Comparison of ENCODE assay signal across 9 cellular contexts in genomic region chr12:49368240-49368600, GRCh38. TPM values are rescaled to one million over a fixed set of nuclear protein-coding genes. Genes with fewer than 3 reads are reported as not detected.
DNase-seq lines count a peak whose midpoint lies in the region; ATAC-seq and TF ChIP-seq lines count a peak whose summit lies in the region.
"Had no signal": no experiment of that assay in that cellular context is flagged by ENCODE, and none has a peak within 500 bp of the region (broad histone marks: within the 10 kb centered on the region; RNA-seq: fewer than 3 reads in every experiment).

No MANE protein-coding gene starts in this region.

- POLR2A ChIA-PET in PC-9 (lab: Charles Lee; ENCODE audit: unreplicated experiment), result interaction anchor here (0.7 kb wide), 1 partner anchor 31 kb away, joined by 21 read pairs; no protein-coding TSS in a partner anchor

- H3K4me1 ChIP-seq in PC-9 (replicated peaks; ENCODE audit: insufficient read depth) (peaks cover 36% of the 10 kb centered on the region), psoas muscle (peaks cover 29% of the 10 kb centered on the region)

- H3K9me3 ChIP-seq in PC-9 (ENCODE audit: insufficient read depth, low read depth), result no peaks in the 10 kb centered on the region
- H3K9me3 ChIP-seq in psoas muscle, result no peaks in the 10 kb centered on the region

- H2AFZ ChIP-seq in PC-9, result peak overlapping the region; percentile 94

- CTCF ChIA-PET in PC-9 (lab: Charles Lee), result no interaction called here

- no peak for ATAC-seq in psoas muscle

- H3F3A ChIP-seq in PC-9 (ENCODE audit: insufficient read depth, low read depth), result peaks cover 26% of the 10 kb centered on the region

- H3K79me2 ChIP-seq in PC-9 (ENCODE audit: low read depth), result peaks cover 57% of the 10 kb centered on the region

- H3K36me3 ChIP-seq in PC-9 (ENCODE audit: low read depth) (0 out of 2 replicates have a peak, but pooled peaks cover 5% of the 10 kb centered on the region), psoas muscle (ENCODE audit: insufficient read depth in 1 of 2, low read depth in 1 of 2) (peaks cover 0 to 6% of the 10 kb centered on the region in 2 donors)

- H3K4me3 ChIP-seq in GM12865 (ENCODE audit: low read depth, low read length) (peak overlapping the region; percentile 75), PC-9 (peak overlapping the region; percentile 93), psoas muscle (peak overlapping the region; percentile 70)

- 9 to 14% (median 10%) methylated on average over 3 of the region's 3 CpGs for WGBS in psoas muscle, 3 donors

- peak overlapping the region; percentile 98 for H3K4me2 ChIP-seq in PC-9

- H3K9me2 ChIP-seq in PC-9 (ENCODE audit: insufficient read depth), result no peaks in the 10 kb centered on the region

- peaks cover 7% of the 10 kb centered on the region; the same call in 1 of the 2 replicates for H4K20me1 ChIP-seq in PC-9 (ENCODE audit: insufficient read depth)

- no TSS peak for BruUV-seq in PC-9 (replicated peaks; lab: Mats Ljungman, UMichigan)

- H3K27ac ChIP-seq in PC-9, result peak overlapping the region; percentile 73
- peak overlapping the region; percentile 84 for H3K27ac ChIP-seq in epithelial cell of prostate
- peak overlapping the region; percentile 83 for H3K27ac ChIP-seq in psoas muscle

- DNase-seq in GM12865 (ENCODE audit: low read depth), result no peak
- DNase-seq in PC-9, result no peak
- no peak for DNase-seq in epithelial cell of prostate (ENCODE audit: low read depth, low spot score)
- DNase-seq in psoas muscle, result no peak
- DNase-seq in RPMI8226, result no peak
- DNase-seq in HT-29 (ENCODE audit: low spot score), result no peak
- no peak for DNase-seq in head of caudate nucleus
- no peak for DNase-seq in foreskin melanocyte
- DNase-seq: activated CD4-positive, alpha-beta T cell treated with anti-CD3 and anti-CD28 coated beads for 48 hours had no signal

- TF ChIP-seq CTCF in GM12865 (IDR thresholded peaks at IDR 0.05; ENCODE audit: insufficient read depth, low read depth, low read length, missing control alignments), result no peak
- TF ChIP-seq CTCF in PC-9 (conservative IDR thresholded peaks at IDR 0.05), result no peak
- no peak for TF ChIP-seq CTCF in psoas muscle (IDR thresholded peaks at IDR 0.05)

- H3K27me3 ChIP-seq in PC-9 (ENCODE audit: insufficient read depth, low read depth) (no peaks in the 10 kb centered on the region), psoas muscle (ENCODE audit: insufficient read depth in 3 of 3, low read length in 2 of 3) (no peaks in the 10 kb centered on the region)

- intact Hi-C loops in PC-9 (cut with micrococcal nuclease; ENCODE audit: unreplicated experiment) (loop anchor here (5.0 to 10.0 kb wide), 2 partner anchors 199 to 337 kb away; partner anchors contain the start of genes FMNL3 and MCRS1), psoas muscle (cut with DNase I) (no loop called here), head of caudate nucleus (cut with DNase I) (no loop called here)

RNA-seq across cellular contexts. Expression of gene SPATS2, which starts 1.0 kb away (rescaled TPM):
- 65.1 and 84.3 TPM in 2 replicates for total RNA-seq in PC-9 (2021)
- total RNA-seq in psoas muscle, result 10 to 100 TPM in 2 of 4 donors, 1 to 10 TPM in 2; 5.0 to 10.6 (median 9.7) TPM
- 10 to 100 TPM in 1 of 3 donors, 1 to 10 TPM in 2; 4.4 to 10.1 (median 6.2) TPM for polyA plus RNA-seq in psoas muscle
- total RNA-seq in HT-29 (2014; rRNA removed; shearing (Covaris generic)), result 11.5 and 16.3 TPM in 2 replicates

RNA-seq across cellular contexts. Expression of gene DNAJC22, which starts 21.5 kb away (rescaled TPM):
- total RNA-seq in PC-9 (2021), result 3.7 and 4.7 TPM in 2 replicates
- total RNA-seq in psoas muscle, result under 1 TPM in 1 of 4 donors, not detected in 3; 0.08 TPM
- polyA plus RNA-seq in psoas muscle, result under 1 TPM in 1 of 3 donors, not detected in 2; 0.03 TPM
- 8.2 and 9.2 TPM in 2 replicates for total RNA-seq in HT-29 (2014; rRNA removed; shearing (Covaris generic))

RNA-seq across cellular contexts. Expression of gene C1QL4, which starts 31.2 kb away (rescaled TPM):
- total RNA-seq in PC-9 (2021), result 0.18 and 0.22 TPM in 2 replicates
- total RNA-seq in psoas muscle, result not detected
- polyA plus RNA-seq in psoas muscle, result not detected
- total RNA-seq in HT-29 (2014; rRNA removed; shearing (Covaris generic)), result not detected in 2 replicates

RNA-seq across cellular contexts. Expression of gene TROAP, which starts 45.2 kb away (rescaled TPM):
- total RNA-seq in PC-9 (2021) (79.4 and 79.9 TPM in 2 replicates), psoas muscle (under 1 TPM in 2 of 4 donors, not detected in 2; 0.39 to 0.48 TPM)
- under 1 TPM; 0.07 to 0.36 (median 0.26) TPM for polyA plus RNA-seq in psoas muscle
- 65.3 and 71.4 TPM in 2 replicates for total RNA-seq in HT-29 (2014; rRNA removed; shearing (Covaris generic))
